Comparison of ENCODE assay signal across 11 cellular contexts in genomic region chr2:64857581-64858471, GRCh38.
A peak's percentile ranks its signal among the peaks of the same experiment; 100 is the strongest.
DNase-seq lines count a peak whose midpoint lies in the region; ATAC-seq, FAIRE-seq and TF ChIP-seq lines count a peak whose summit lies in the region.
"Had no signal": no experiment of that assay in that cellular context is flagged by ENCODE, and none has a peak within 500 bp of the region (broad histone marks: within the 10 kb centered on the region; RNA-seq: fewer than 3 reads in every experiment).

No MANE protein-coding gene starts in this region.

- FAIRE-seq in kidney (lab: Jason Lieb, UNC) = no peak

- peak overlapping the region; percentile 70 for H2AFZ ChIP-seq in smooth muscle cell (ENCODE audit: low read depth)

- H3K9ac ChIP-seq in kidney (ENCODE audit: low read length in 2 of 2) (no peak overlapping the region), smooth muscle cell (ENCODE audit: low read depth) (no peak overlapping the region)

- no peak overlapping the region for H3K4me3 Mint-ChIP-seq in natural killer cell treated with Interleukin-12 subunit alpha and Interleukin-12 subunit beta and Interleukin-15 and Interleukin-18, amount 100 ng/mL, for 72 hours

- H3K27me3 ChIP-seq in HL-60 (ENCODE audit: insufficient read depth, poor library complexity, severe bottlenecking) (no peaks in the 10 kb centered on the region), smooth muscle cell (ENCODE audit: low read depth) (no peaks in the 10 kb centered on the region)

- H3K79me2 ChIP-seq in smooth muscle cell (ENCODE audit: low read depth) = no peaks in the 10 kb centered on the region

- peaks cover 7 to 10% of the 10 kb centered on the region in 2 donors for H3K27me3 Mint-ChIP-seq in natural killer cell treated with Interleukin-12 subunit alpha and Interleukin-12 subunit beta and Interleukin-15 and Interleukin-18, amount 100 ng/mL, for 72 hours

- H3K36me3 ChIP-seq in kidney (ENCODE audit: control insufficient read depth in 1 of 2, insufficient read depth in 2 of 2, low read length in 2 of 2) = no peaks in the 10 kb centered on the region
- H3K36me3 ChIP-seq in smooth muscle cell (ENCODE audit: low read depth) = no peaks in the 10 kb centered on the region

- 59% methylated on average over 18 of the region's 18 CpGs for WGBS in smooth muscle cell (ENCODE audit: low lambda C conversion rate)

- H3K4me3 ChIP-seq in HL-60 (replicated peaks; ENCODE audit: insufficient read depth, low read length) (no peak overlapping the region), astrocyte of the spinal cord (ENCODE audit: low read depth, low read length) (no peak overlapping the region), kidney (ENCODE audit: low read length in 2 of 2) (no peak overlapping the region), smooth muscle cell (no peak overlapping the region)
- H3K4me3 ChIP-seq: mucosa of descending colon had no signal

- DNase-seq in HL-60 (ENCODE audit: low read depth in 1 of 2, low spot score in 1 of 2) (no peak), astrocyte of the spinal cord (ENCODE audit: low read depth, low spot score) (peak; percentile 67), kidney (peak; percentile 87), smooth muscle cell (lab: John Stamatoyannopoulos, UW; ENCODE audit: unreplicated experiment) (no peak), HCEC 1CT (no peak)
- DNase-seq in natural killer cell treated with Interleukin-12 subunit alpha and Interleukin-12 subunit beta and Interleukin-15 and Interleukin-18, amount 100 ng/mL, for 72 hours (ENCODE audit: low spot score) = no peak
- DNase-seq: activated CD8-positive, alpha-beta memory T cell treated with anti-CD3 and anti-CD28 coated beads, Interleukin-2, amount 50 U/mL, for 4 hours; NCI-H1048 had no signal

- H4K20me1 ChIP-seq in smooth muscle cell (ENCODE audit: low read depth) = no peaks in the 10 kb centered on the region

- H3K27ac Mint-ChIP-seq in natural killer cell treated with Interleukin-12 subunit alpha and Interleukin-12 subunit beta and Interleukin-15 and Interleukin-18, amount 100 ng/mL, for 72 hours = no peak overlapping the region

- H3K9me3 Mint-ChIP-seq in natural killer cell treated with Interleukin-12 subunit alpha and Interleukin-12 subunit beta and Interleukin-15 and Interleukin-18, amount 100 ng/mL, for 72 hours = no peaks in the 10 kb centered on the region

- peaks cover 25% of the 10 kb centered on the region for H3F3A ChIP-seq in smooth muscle cell (ENCODE audit: low read depth)

- TF ChIP-seq CTCF in HL-60 (IDR thresholded peaks at IDR 0.05; ENCODE audit: insufficient read depth, low read length) = no peak
- no peak for TF ChIP-seq CTCF in astrocyte of the spinal cord (IDR thresholded peaks at IDR 0.05; ENCODE audit: low read depth, low read length)
- TF ChIP-seq CTCF in kidney (IDR thresholded peaks at IDR 0.05; ENCODE audit: borderline replicate concordance, extremely low read depth, insufficient read depth) = no peak
- TF ChIP-seq CTCF in smooth muscle cell (IDR thresholded peaks at IDR 0.05; ENCODE audit: borderline replicate concordance, insufficient read depth, poor library complexity, severe bottlenecking) = no peak

- peaks cover 7 to 18% of the 10 kb centered on the region in 2 donors for H3K4me1 ChIP-seq in kidney (ENCODE audit: control insufficient read depth in 1 of 2, insufficient read depth in 1 of 2, low read depth in 1 of 2, low read length in 2 of 2)
- H3K4me1 ChIP-seq in smooth muscle cell (ENCODE audit: low read depth) = peaks cover 29% of the 10 kb centered on the region

- intact Hi-C loops in kidney (cut with DNase I) = loop anchor here (5.0 kb wide), 1 partner anchor 206 kb away; the partner anchor contains the start of gene SERTAD2

- peak overlapping the region; percentile 99 for H3K27ac ChIP-seq in HL-60 (replicated peaks)
- peak overlapping the region; percentile 44 to 54 for H3K27ac ChIP-seq in kidney (ENCODE audit: low read depth in 2 of 2, low read length in 2 of 2)
- peak overlapping the region; percentile 20 for H3K27ac ChIP-seq in smooth muscle cell (ENCODE audit: low read depth)

- no peaks in the 10 kb centered on the region for H3K36me3 Mint-ChIP-seq in natural killer cell treated with Interleukin-12 subunit alpha and Interleukin-12 subunit beta and Interleukin-15 and Interleukin-18, amount 100 ng/mL, for 72 hours

- H3K9me3 ChIP-seq in kidney (ENCODE audit: control insufficient read depth in 1 of 2, low read length in 2 of 2) (no peaks in the 10 kb centered on the region), smooth muscle cell (replicated peaks; ENCODE audit: low read depth) (no peaks in the 10 kb centered on the region)
- H3K9me3 ChIP-seq: mucosa of descending colon had no signal

- peak overlapping the region; percentile 85 for H3K4me2 ChIP-seq in smooth muscle cell

- ATAC-seq in HG02798 (IDR thresholded peaks at IDR 0.05; ENCODE audit: poor library complexity, unreplicated experiment) (no peak), GM19324 (IDR thresholded peaks at IDR 0.05; ENCODE audit: low FRiP score, unreplicated experiment) (no peak)
- ATAC-seq in natural killer cell treated with Interleukin-12 subunit alpha and Interleukin-12 subunit beta and Interleukin-15 and Interleukin-18, amount 100 ng/mL, for 72 hours = no peak
- ATAC-seq: mucosa of descending colon had no signal

- H3K4me1 Mint-ChIP-seq in natural killer cell treated with Interleukin-12 subunit alpha and Interleukin-12 subunit beta and Interleukin-15 and Interleukin-18, amount 100 ng/mL, for 72 hours (ENCODE audit: low read depth in 2 of 2) = peaks cover 0 to 7% of the 10 kb centered on the region in 2 donors

- in situ Hi-C loops in astrocyte of the spinal cord (cut with HindIII; ENCODE audit: low sequenced_read_pairs) = no loop called here

Comparison
In these comparisons a context has a peak if more than half of its experiments do, and no peak if none do; other contexts are left out.
1. DNase-seq: peak in astrocyte of the spinal cord (single experiment) and kidney (single experiment); none in HL-60 (0 of 2), smooth muscle cell (single experiment), HCEC 1CT (single experiment) and natural killer cell treated with Interleukin-12 subunit alpha and Interleukin-12 subunit beta and Interleukin-15 and Interleukin-18, amount 100 ng/mL, for 72 hours (single experiment).
2. H3K27ac ChIP-seq: peak in every context shown above with its lines; median percentile 99 in HL-60; 49 in kidney; 20 in smooth muscle cell.